Comparison of ENCODE assay signal across 2 cellular contexts in the genomic region with DNA sequence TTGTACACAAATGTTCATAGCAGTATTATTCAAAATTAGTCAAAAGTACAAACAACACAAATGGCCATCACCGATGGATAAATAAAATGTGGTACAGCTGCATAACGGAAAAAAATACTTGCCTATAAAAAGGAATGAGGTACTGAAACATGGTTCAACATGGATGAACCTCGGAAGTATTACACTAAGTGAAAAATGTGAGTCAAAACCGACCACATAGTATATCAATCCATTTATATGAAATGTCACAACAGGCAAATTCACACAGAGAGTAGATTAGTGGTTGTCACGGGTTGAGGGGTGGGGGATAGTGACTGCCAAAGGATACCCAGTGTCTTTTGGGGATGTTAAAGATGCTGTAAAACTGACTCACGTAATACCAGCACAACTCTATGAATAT.
A peak's percentile ranks its signal among the peaks of the same experiment; 100 is the strongest.
TF ChIP-seq lines count a peak whose summit lies in the region.

No MANE protein-coding gene starts in this region.

TF ChIP-seq in GM12891, 5 proteins besides CTCF, POLR2A, EP300 and RAD21:
- TF ChIP-seq SPI1 (IDR thresholded peaks at IDR 0.05; ENCODE audit: low read depth, low read length) (peak; percentile 69), POU2F2 (IDR thresholded peaks at IDR 0.05; ENCODE audit: low read depth, low read length) (no peak)

TF ChIP-seq in GM12878, 131 proteins besides CTCF, POLR2A, EP300 and RAD21:
- TF ChIP-seq DPF2 (IDR thresholded peaks at IDR 0.05) (0 out of 2 replicates have a peak, but pooled peaks have one; percentile 42), MTA2 (IDR thresholded peaks at IDR 0.05; ENCODE audit: low read depth) (0 out of 2 replicates have a peak, but pooled peaks have one; percentile 28), NR2C2 (IDR thresholded peaks at IDR 0.05; ENCODE audit: borderline replicate concordance, control insufficient read depth, insufficient read length, low read depth) (no peak), TCF7 (IDR thresholded peaks at IDR 0.05; ENCODE audit: borderline replicate concordance) (no peak), ETV6 (conservative IDR thresholded peaks at IDR 0.05 in 1 of 2, IDR thresholded peaks at IDR 0.05 in 1 of 2; ENCODE audit: borderline replicate concordance in 1 of 2, low read depth in 1 of 2) (peak in 1 of 2 experiments; percentile 30; a peak in 1 of 4 replicates), ZZZ3 (IDR thresholded peaks at IDR 0.05; ENCODE audit: control insufficient read depth, insufficient read length, low read depth) (no peak), HDAC2 (IDR thresholded peaks at IDR 0.05) (no peak), JUNB (IDR thresholded peaks at IDR 0.05) (peak; percentile 59), RUNX3 (IDR thresholded peaks at IDR 0.05; ENCODE audit: low read length) (peak; percentile 66), IKZF2 (IDR thresholded peaks at IDR 0.05) (peak; percentile 23 to 59; a peak in 2 of 4 replicates), NFIC (IDR thresholded peaks at IDR 0.05; ENCODE audit: low read depth, low read length) (peak; percentile 61), BHLHE40 (IDR thresholded peaks at IDR 0.05; ENCODE audit: borderline replicate concordance in 1 of 2, low read depth in 2 of 2, low read length in 1 of 2) (peak in 1 of 2 experiments; percentile 18; a peak in 1 of 4 replicates), NRF1 (conservative IDR thresholded peaks at IDR 0.05; ENCODE audit: low read depth, low read length) (no peak), SPI1 (IDR thresholded peaks at IDR 0.05; ENCODE audit: borderline replicate concordance, insufficient read depth, low read depth, low read length) (peak; percentile 19; the same call in 1 of the 2 replicates)
- TF ChIP-seq, protein P1, sequence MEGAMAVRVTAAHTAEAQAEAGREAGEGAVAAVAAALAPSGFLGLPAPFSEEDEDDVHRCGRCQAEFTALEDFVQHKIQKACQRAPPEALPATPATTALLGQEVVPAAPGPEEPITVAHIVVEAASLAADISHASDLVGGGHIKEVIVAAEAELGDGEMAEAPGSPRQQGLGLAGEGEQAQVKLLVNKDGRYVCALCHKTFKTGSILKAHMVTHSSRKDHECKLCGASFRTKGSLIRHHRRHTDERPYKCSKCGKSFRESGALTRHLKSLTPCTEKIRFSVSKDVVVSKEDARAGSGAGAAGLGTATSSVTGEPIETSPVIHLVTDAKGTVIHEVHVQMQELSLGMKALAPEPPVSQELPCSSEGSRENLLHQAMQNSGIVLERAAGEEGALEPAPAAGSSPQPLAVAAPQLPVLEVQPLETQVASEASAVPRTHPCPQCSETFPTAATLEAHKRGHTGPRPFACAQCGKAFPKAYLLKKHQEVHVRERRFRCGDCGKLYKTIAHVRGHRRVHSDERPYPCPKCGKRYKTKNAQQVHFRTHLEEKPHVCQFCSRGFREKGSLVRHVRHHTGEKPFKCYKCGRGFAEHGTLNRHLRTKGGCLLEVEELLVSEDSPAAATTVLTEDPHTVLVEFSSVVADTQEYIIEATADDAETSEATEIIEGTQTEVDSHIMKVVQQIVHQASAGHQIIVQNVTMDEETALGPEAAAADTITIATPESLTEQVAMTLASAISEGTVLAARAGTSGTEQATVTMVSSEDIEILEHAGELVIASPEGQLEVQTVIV (IDR thresholded peaks at IDR 0.05; ENCODE audit: borderline replicate concordance, partially characterized antibody): no peak
- TF ChIP-seq, protein P2, sequence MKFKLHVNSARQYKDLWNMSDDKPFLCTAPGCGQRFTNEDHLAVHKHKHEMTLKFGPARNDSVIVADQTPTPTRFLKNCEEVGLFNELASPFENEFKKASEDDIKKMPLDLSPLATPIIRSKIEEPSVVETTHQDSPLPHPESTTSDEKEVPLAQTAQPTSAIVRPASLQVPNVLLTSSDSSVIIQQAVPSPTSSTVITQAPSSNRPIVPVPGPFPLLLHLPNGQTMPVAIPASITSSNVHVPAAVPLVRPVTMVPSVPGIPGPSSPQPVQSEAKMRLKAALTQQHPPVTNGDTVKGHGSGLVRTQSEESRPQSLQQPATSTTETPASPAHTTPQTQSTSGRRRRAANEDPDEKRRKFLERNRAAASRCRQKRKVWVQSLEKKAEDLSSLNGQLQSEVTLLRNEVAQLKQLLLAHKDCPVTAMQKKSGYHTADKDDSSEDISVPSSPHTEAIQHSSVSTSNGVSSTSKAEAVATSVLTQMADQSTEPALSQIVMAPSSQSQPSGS (IDR thresholded peaks at IDR 0.05; ENCODE audit: low read length): peak; percentile 54; the same call in 1 of the 2 replicates
- TF ChIP-seq, protein P3, sequence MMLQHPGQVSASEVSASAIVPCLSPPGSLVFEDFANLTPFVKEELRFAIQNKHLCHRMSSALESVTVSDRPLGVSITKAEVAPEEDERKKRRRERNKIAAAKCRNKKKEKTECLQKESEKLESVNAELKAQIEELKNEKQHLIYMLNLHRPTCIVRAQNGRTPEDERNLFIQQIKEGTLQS (IDR thresholded peaks at IDR 0.05; ENCODE audit: borderline replicate concordance, extremely low read depth, low read depth, low read length): no peak
- TF ChIP-seq, protein P4, sequence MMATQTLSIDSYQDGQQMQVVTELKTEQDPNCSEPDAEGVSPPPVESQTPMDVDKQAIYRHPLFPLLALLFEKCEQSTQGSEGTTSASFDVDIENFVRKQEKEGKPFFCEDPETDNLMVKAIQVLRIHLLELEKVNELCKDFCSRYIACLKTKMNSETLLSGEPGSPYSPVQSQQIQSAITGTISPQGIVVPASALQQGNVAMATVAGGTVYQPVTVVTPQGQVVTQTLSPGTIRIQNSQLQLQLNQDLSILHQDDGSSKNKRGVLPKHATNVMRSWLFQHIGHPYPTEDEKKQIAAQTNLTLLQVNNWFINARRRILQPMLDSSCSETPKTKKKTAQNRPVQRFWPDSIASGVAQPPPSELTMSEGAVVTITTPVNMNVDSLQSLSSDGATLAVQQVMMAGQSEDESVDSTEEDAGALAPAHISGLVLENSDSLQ (IDR thresholded peaks at IDR 0.05): peak; percentile 51; the same call in 1 of the 2 replicates
